Comparison of ENCODE assay signal across 27 cellular contexts in genomic region chr6:39754493-39755115, GRCh38. TPM values are rescaled to one million over a fixed set of nuclear protein-coding genes. Genes with fewer than 3 reads are reported as not detected.
A peak's percentile ranks its signal among the peaks of the same experiment; 100 is the strongest.
DNase-seq lines count a peak whose midpoint lies in the region; ATAC-seq and TF ChIP-seq lines count a peak whose summit lies in the region.
"Had no signal": no experiment of that assay in that cellular context is flagged by ENCODE, and none has a peak within 500 bp of the region (broad histone marks: within the 10 kb centered on the region; RNA-seq: fewer than 3 reads in every experiment).

No MANE protein-coding gene starts in this region.

- H3K4me3 ChIP-seq in heart left ventricle, result no peak overlapping the region
- H3K4me3 ChIP-seq in ovary, result no peak overlapping the region
- no peak overlapping the region for H3K4me3 ChIP-seq in transverse colon
- H3K4me3 ChIP-seq in endodermal cell (ENCODE audit: low read length), result no peak overlapping the region
- H3K4me3 ChIP-seq: adrenal gland, BLaER1, Peyer's patch, tibial nerve had no signal

- no peak for TF ChIP-seq CTCF in heart left ventricle (IDR thresholded peaks at IDR 0.05)
- TF ChIP-seq CTCF in ovary (IDR thresholded peaks at IDR 0.05), result no peak
- TF ChIP-seq CTCF in transverse colon (IDR thresholded peaks at IDR 0.05), result no peak
- TF ChIP-seq CTCF in endodermal cell (conservative IDR thresholded peaks at IDR 0.05), result no peak

- no peak overlapping the region for H3K27ac Mint-ChIP-seq in endodermal cell
- no peak overlapping the region for H3K27ac Mint-ChIP-seq in stimulated activated naive CD8-positive, alpha-beta T cell treated with anti-CD3 and anti-CD28 coated beads, Interleukin-15, amount 100 ng/mL, for 72 hours
- H3K27ac Mint-ChIP-seq: activated CD8-positive, alpha-beta memory T cell treated with anti-CD3 and anti-CD28 coated beads, Interleukin-2, amount 10 ng/mL, durations not matched to agents 7 days and 5 days; activated T-cell treated with anti-CD3 and anti-CD28 coated beads, Interleukin-2, amount 50 U/mL, for 72 hours; memory B cell had no signal

- H3K36me3 ChIP-seq in heart left ventricle (no peaks in the 10 kb centered on the region), ovary (no peaks in the 10 kb centered on the region), transverse colon (no peaks in the 10 kb centered on the region), endodermal cell (ENCODE audit: control insufficient read depth, insufficient read depth, low read length) (no peaks in the 10 kb centered on the region)
- H3K36me3 ChIP-seq: adrenal gland, BLaER1, brain microvascular endothelial cell, Peyer's patch, tibial nerve had no signal

- TF ChIP-seq EP300 in ovary (IDR thresholded peaks at IDR 0.05) (no peak), transverse colon (IDR thresholded peaks at IDR 0.05; ENCODE audit: low read depth) (no peak)

- H3K36me3 Mint-ChIP-seq in endodermal cell (ENCODE audit: low read depth), result no peaks in the 10 kb centered on the region
- H3K36me3 Mint-ChIP-seq: activated CD8-positive, alpha-beta memory T cell treated with anti-CD3 and anti-CD28 coated beads, Interleukin-2, amount 10 ng/mL, durations not matched to agents 7 days and 5 days; memory B cell had no signal

- peak in 2 of 4 donors; percentile 35 to 41 for ATAC-seq in heart left ventricle
- ATAC-seq in stimulated activated naive CD8-positive, alpha-beta T cell treated with anti-CD3 and anti-CD28 coated beads, Interleukin-15, amount 100 ng/mL, for 72 hours, result no peak
- ATAC-seq: activated CD8-positive, alpha-beta memory T cell treated with anti-CD3 and anti-CD28 coated beads, Interleukin-2, amount 10 ng/mL, durations not matched to agents 7 days and 5 days; activated T-cell treated with anti-CD3 and anti-CD28 coated beads, Interleukin-2, amount 50 U/mL, for 72 hours had no signal

- peak overlapping the region in 8 of 12 donors; percentile 3 to 59 (median 15) for H3K27ac ChIP-seq in heart left ventricle
- no peak overlapping the region for H3K27ac ChIP-seq in ovary
- H3K27ac ChIP-seq in transverse colon, result peak overlapping the region; percentile 7 to 46 (median 34)
- H3K27ac ChIP-seq in endodermal cell (ENCODE audit: low read depth, low read length), result no peak overlapping the region
- H3K27ac ChIP-seq: BLaER1, brain microvascular endothelial cell, HL-60 had no signal

- H3K27me3 ChIP-seq in heart left ventricle, result no peaks in the 10 kb centered on the region
- H3K27me3 ChIP-seq in ovary, result no peaks in the 10 kb centered on the region
- no peaks in the 10 kb centered on the region for H3K27me3 ChIP-seq in transverse colon
- no peaks in the 10 kb centered on the region for H3K27me3 ChIP-seq in endodermal cell (ENCODE audit: control insufficient read depth, insufficient read depth, low read length, poor library complexity, severe bottlenecking)
- H3K27me3 ChIP-seq: adrenal gland, BLaER1, brain microvascular endothelial cell, Peyer's patch, tibial nerve had no signal

- no peak overlapping the region for H3K9ac ChIP-seq in endodermal cell (ENCODE audit: extremely low read depth, low read length, poor library complexity, severe bottlenecking)
- H3K9ac ChIP-seq: BLaER1 had no signal

- no peak overlapping the region for H3K4me3 Mint-ChIP-seq in endodermal cell
- H3K4me3 Mint-ChIP-seq in stimulated activated naive CD8-positive, alpha-beta T cell treated with anti-CD3 and anti-CD28 coated beads, Interleukin-15, amount 100 ng/mL, for 72 hours, result no peak overlapping the region
- H3K4me3 Mint-ChIP-seq: activated CD8-positive, alpha-beta memory T cell treated with anti-CD3 and anti-CD28 coated beads, Interleukin-2, amount 10 ng/mL, durations not matched to agents 7 days and 5 days; activated T-cell treated with anti-CD3 and anti-CD28 coated beads, Interleukin-2, amount 50 U/mL, for 72 hours; memory B cell had no signal

- H3K9me3 Mint-ChIP-seq in endodermal cell, result no peaks in the 10 kb centered on the region
- H3K9me3 Mint-ChIP-seq in stimulated activated naive CD8-positive, alpha-beta T cell treated with anti-CD3 and anti-CD28 coated beads, Interleukin-15, amount 100 ng/mL, for 72 hours, result peaks cover 0 to 6% of the 10 kb centered on the region in 2 donors
- H3K9me3 Mint-ChIP-seq: activated T-cell treated with anti-CD3 and anti-CD28 coated beads, Interleukin-2, amount 50 U/mL, for 72 hours had no signal

- in situ Hi-C loops in transverse colon (cut with MboI; ENCODE audit: low pct_ligation_motif_present in 1 of 4, low pct_unique_long_range_greater_than_20kb in 1 of 4, low sequenced_read_pairs in 3 of 4), result no loop called here

- H3K27me3 Mint-ChIP-seq in endodermal cell (ENCODE audit: insufficient read depth), result no peaks in the 10 kb centered on the region
- peaks cover 36% of the 10 kb centered on the region for H3K27me3 Mint-ChIP-seq in stimulated activated naive CD8-positive, alpha-beta T cell treated with anti-CD3 and anti-CD28 coated beads, Interleukin-15, amount 100 ng/mL, for 72 hours

- DNase-seq in NCI-H446 treated with DMSO at 0.1 percent for 48 hours (lab: John Stamatoyannopoulos, UW), result peak; percentile 57
- peak in 1 of 5 donors; percentile 23 for DNase-seq in heart left ventricle
- DNase-seq in ovary, result peak in 4 of 5 donors; percentile 39 to 55 (median 45)
- DNase-seq in transverse colon, result no peak
- DNase-seq in HCEC 1CT, result no peak
- DNase-seq in endodermal cell, result no peak
- DNase-seq in stimulated activated naive CD8-positive, alpha-beta T cell treated with anti-CD3 and anti-CD28 coated beads, Interleukin-15, amount 100 ng/mL, for 72 hours, result no peak
- DNase-seq: activated CD8-positive, alpha-beta memory T cell treated with anti-CD3 and anti-CD28 coated beads, Interleukin-2, amount 10 ng/mL, durations not matched to agents 7 days and 5 days; activated naive CD4-positive, alpha-beta T cell treated with Interleukin-2 at 50 U/mL for 16 hours; activated T-cell treated with anti-CD3 and anti-CD28 coated beads, Interleukin-2, amount 50 U/mL, for 72 hours; DMS53; effector CD8-positive, alpha-beta T cell; GF-D8; Karpas-422; MV-4-11; NCI-H1694; NCI-H2171; NCI-H526; Peyer's patch; stimulated activated naive CD4-positive, alpha-beta T cell treated with Interleukin-2 at 50 U/mL for 16 hours; SW 1271 had no signal

- intact Hi-C loops in heart left ventricle (cut with DNase I) (no loop called here), ovary (cut with DNase I) (no loop called here), transverse colon (cut with DNase I; ENCODE audit: low total_unique reads) (no loop called here)

- H3K4me1 ChIP-seq in heart left ventricle, result peaks cover 0 to 28% (median 19%) of the 10 kb centered on the region in 12 donors
- H3K4me1 ChIP-seq in ovary (ENCODE audit: insufficient read depth), result peaks cover 1% of the 10 kb centered on the region
- peaks cover 0 to 6% (median 2%) of the 10 kb centered on the region in 4 donors for H3K4me1 ChIP-seq in transverse colon
- H3K4me1 ChIP-seq in endodermal cell (ENCODE audit: control insufficient read depth, insufficient read depth, low read length), result no peaks in the 10 kb centered on the region
- H3K4me1 ChIP-seq: BLaER1, Peyer's patch had no signal

- no peaks in the 10 kb centered on the region for H3K9me3 ChIP-seq in heart left ventricle
- H3K9me3 ChIP-seq in ovary, result no peaks in the 10 kb centered on the region
- no peaks in the 10 kb centered on the region for H3K9me3 ChIP-seq in transverse colon
- H3K9me3 ChIP-seq in endodermal cell (ENCODE audit: control insufficient read depth, low read length), result no peaks in the 10 kb centered on the region
- H3K9me3 ChIP-seq: adrenal gland, BLaER1, Peyer's patch, tibial nerve had no signal

- H3K4me1 Mint-ChIP-seq in endodermal cell, result no peaks in the 10 kb centered on the region
- H3K4me1 Mint-ChIP-seq in stimulated activated naive CD8-positive, alpha-beta T cell treated with anti-CD3 and anti-CD28 coated beads, Interleukin-15, amount 100 ng/mL, for 72 hours, result no peaks in the 10 kb centered on the region
- H3K4me1 Mint-ChIP-seq: activated CD8-positive, alpha-beta memory T cell treated with anti-CD3 and anti-CD28 coated beads, Interleukin-2, amount 10 ng/mL, durations not matched to agents 7 days and 5 days; memory B cell had no signal

- WGBS in heart left ventricle, 4 donors, result 51 to 65% (median 58%) methylated on average over 5 of the region's 5 CpGs
- 25 to 40% (median 30%) methylated on average over 5 of the region's 5 CpGs for WGBS in ovary, 3 donors
- WGBS in transverse colon (ENCODE audit: low coverage in 1 of 2), 2 donors, result 69 to 71% methylated on average over 4 to 5 of the region's 5 CpGs
- WGBS in endodermal cell (ENCODE audit: insufficient coverage in 1 of 2, insufficient read length in 1 of 2), 2 experiments, result 93 to 94% methylated on average over 2 to 5 of the region's 5 CpGs

- no peak for TF ChIP-seq POLR2A in heart left ventricle (IDR thresholded peaks at IDR 0.05)
- TF ChIP-seq POLR2A in ovary (IDR thresholded peaks at IDR 0.05), result no peak
- TF ChIP-seq POLR2A in transverse colon (IDR thresholded peaks at IDR 0.05), result no peak

RNA-seq across cellular contexts. Expression of gene KIF6, which starts 29.4 kb away (rescaled TPM):
- under 1 TPM; 0.06 to 0.77 (median 0.51) TPM for total RNA-seq in heart left ventricle
- under 1 TPM; 0.06 to 0.38 TPM for polyA plus RNA-seq in heart left ventricle
- total RNA-seq in ovary, result 1 to 10 TPM in 2 of 7 donors, under 1 TPM in 5; 0.12 to 2.1 (median 0.82) TPM
- polyA plus RNA-seq in ovary, result 1 to 10 TPM in 1 of 2 donors, under 1 TPM in 1; 0.15 to 1.5 TPM
- 10 to 100 TPM in 1 of 4 donors, under 1 TPM in 2, not detected in 1; 0.14 to 46.6 (median 0.48) TPM for total RNA-seq in transverse colon
- total RNA-seq in endodermal cell, result 1 to 10 TPM in 1 of 2 donors, under 1 TPM in 1; 0.62 to 1.1 TPM
- polyA plus RNA-seq in endodermal cell (2013, experiment 1 of 2), result 0.82 TPM
- polyA plus RNA-seq in endodermal cell (2013, experiment 2 of 2), result 0.95 TPM
- total RNA-seq: activated CD8-positive, alpha-beta memory T cell treated with anti-CD3 and anti-CD28 coated beads, Interleukin-2, amount 10 ng/mL, durations not matched to agents 7 days and 5 days had no signal

RNA-seq across cellular contexts. Expression of gene DAAM2, which starts 37.6 kb away (rescaled TPM):
- total RNA-seq in heart left ventricle (10 to 100 TPM; 11.5 to 20.9 (median 13.6) TPM), ovary (10 to 100 TPM in 6 of 7 donors, 1 to 10 TPM in 1; 8.5 to 25.2 (median 18.5) TPM), transverse colon (10 to 100 TPM; 15.7 to 31.6 (median 20.7) TPM), endodermal cell (1 to 10 TPM in 1 of 2 donors, under 1 TPM in 1; 0.33 to 1.2 TPM)
- polyA plus RNA-seq in heart left ventricle (10 to 100 TPM in 1 of 2 donors, 1 to 10 TPM in 1; 6.4 to 13.5 TPM), ovary (10 to 100 TPM in 1 of 2 donors, 1 to 10 TPM in 1; 9.8 to 27.8 TPM)
- polyA plus RNA-seq in endodermal cell (2013, experiment 1 of 2), result 5.7 TPM
- polyA plus RNA-seq in endodermal cell (2013, experiment 2 of 2), result 6.7 TPM
- total RNA-seq: activated CD8-positive, alpha-beta memory T cell treated with anti-CD3 and anti-CD28 coated beads, Interleukin-2, amount 10 ng/mL, durations not matched to agents 7 days and 5 days; activated T-cell treated with anti-CD3 and anti-CD28 coated beads, Interleukin-2, amount 50 U/mL, for 72 hours had no signal

Comparison
In these comparisons a context has a peak if more than half of its experiments do, and no peak if none do; other contexts are left out.
1. DNase-seq: peak in NCI-H446 treated with DMSO at 0.1 percent for 48 hours (single experiment) and ovary (4 of 5); none in transverse colon (single experiment), HCEC 1CT (single experiment), endodermal cell (single experiment) and stimulated activated naive CD8-positive, alpha-beta T cell treated with anti-CD3 and anti-CD28 coated beads, Interleukin-15, amount 100 ng/mL, for 72 hours (0 of 2).
2. H3K27ac ChIP-seq: peak in heart left ventricle (8 of 12) and transverse colon (4 of 4); none in ovary (0 of 2) and endodermal cell (single experiment).
3. RNA of gene DAAM2, which starts 37.6 kb away (total RNA-seq): 15.7 to 31.6 TPM in transverse colon, 8.5 to 25.2 TPM in ovary and 11.5 to 20.9 TPM in heart left ventricle; 0.33 to 1.2 TPM in endodermal cell; every median in the first group is over 4 times any median in the second.